30 cellular contexts compared by ENCODE assay signal in the genomic region with DNA sequence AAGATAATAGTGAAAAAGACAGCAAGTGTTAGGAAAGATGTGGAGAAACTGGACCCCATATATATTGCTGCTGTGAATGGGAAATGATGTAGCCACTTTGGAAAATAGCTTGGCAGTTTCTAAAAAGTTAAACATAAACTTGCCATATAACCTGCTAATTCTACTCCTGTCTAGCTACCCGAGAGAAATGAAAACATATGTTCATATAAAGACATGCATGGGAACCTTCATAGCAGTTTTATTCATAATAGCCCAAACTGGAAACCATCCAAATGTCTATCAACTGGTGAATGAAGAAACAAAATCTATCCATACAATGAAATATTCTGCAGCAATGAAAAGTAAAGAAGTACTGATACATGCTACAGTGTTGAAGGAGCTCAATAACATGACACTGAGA.
"Had no signal": no experiment of that assay in that cellular context is flagged by ENCODE, and none has a peak within 500 bp of the region (broad histone marks: within the 10 kb centered on the region; RNA-seq: fewer than 3 reads in every experiment).

No MANE protein-coding gene starts in this region.

- H3K27ac ChIP-seq: ascending aorta, breast epithelium, cardiac muscle cell, colonic mucosa, epithelial cell of prostate, esophagus squamous epithelium, gastroesophageal sphincter, heart right ventricle had no signal

- H3K27me3 ChIP-seq: ascending aorta, breast epithelium, cardiac muscle cell, colonic mucosa, esophagus squamous epithelium, gastroesophageal sphincter had no signal

- DNase-seq: activated CD4-positive, alpha-beta memory T cell treated with anti-CD3 and anti-CD28 coated beads for 36 hours; activated CD4-positive, alpha-beta T cell treated with anti-CD3 and anti-CD28 coated beads for 36 hours; activated CD4-positive, CD25-positive, alpha-beta regulatory T cell; activated CD4-positive, CD25-positive, alpha-beta regulatory T cell treated with anti-CD3 and anti-CD28 coated beads, Interleukin-2, amount 50 U/mL, for 72 hours; activated CD8-positive, alpha-beta memory T cell treated with anti-CD3 and anti-CD28 coated beads, Interleukin-2, amount 10 ng/mL, durations not matched to agents 7 days and 5 days; activated CD8-positive, alpha-beta memory T cell treated with anti-CD3 and anti-CD28 coated beads, Interleukin-2, amount 50 U/mL, for 4 hours; activated CD8-positive, alpha-beta T cell treated with anti-CD3 and anti-CD28 coated beads, Interleukin-2, amount 10 ng/mL, durations not matched to agents 7 days and 5 days; activated gamma-delta T cell; activated naive CD4-positive, alpha-beta T cell; activated naive CD4-positive, alpha-beta T cell treated with anti-CD3 and anti-CD28 coated beads, Interleukin-2, amount 10 ng/mL, durations not matched to agents 7 days and 5 days; activated naive CD8-positive, alpha-beta T cell treated with anti-CD3 and anti-CD28 coated beads, Interleukin-2, amount 10 ng/mL, durations not matched to agents 7 days and 5 days; activated T-cell treated with anti-CD3 and anti-CD28 coated beads, Interleukin-2, amount 50 U/mL, for 1 hour; activated T-cell treated with anti-CD3 and anti-CD28 coated beads, Interleukin-2, amount 50 U/mL, for 48 hours; central memory CD4-positive, alpha-beta T cell; cerebellar nuclear complex; colonic mucosa; effector CD8-positive, alpha-beta T cell; esophagus squamous epithelium; foreskin melanocyte; heart right ventricle; T-helper 2 cell had no signal

- H3K4me3 Mint-ChIP-seq: activated CD4-positive, alpha-beta memory T cell treated with anti-CD3 and anti-CD28 coated beads for 36 hours; activated CD4-positive, alpha-beta T cell treated with anti-CD3 and anti-CD28 coated beads for 36 hours; activated CD4-positive, alpha-beta T cell treated with anti-CD3 and anti-CD28 coated beads, Interleukin-2, amount 10 ng/mL, durations not matched to agents 24 days and 14 days; activated CD8-positive, alpha-beta memory T cell treated with anti-CD3 and anti-CD28 coated beads, Interleukin-2, amount 10 ng/mL, durations not matched to agents 7 days and 5 days; activated CD8-positive, alpha-beta T cell treated with anti-CD3 and anti-CD28 coated beads, Interleukin-2, amount 10 ng/mL, durations not matched to agents 7 days and 5 days; activated naive CD4-positive, alpha-beta T cell treated with anti-CD3 and anti-CD28 coated beads, Interleukin-2, amount 10 ng/mL, durations not matched to agents 7 days and 5 days; activated naive CD8-positive, alpha-beta T cell treated with anti-CD3 and anti-CD28 coated beads, Interleukin-2, amount 10 ng/mL, durations not matched to agents 7 days and 5 days; activated T-helper 1 cell treated with anti-CD3 and anti-CD28 coated beads, Interleukin-12 subunit alpha, Interleukin-12 subunit beta, Interleukin-2, Interleukin-4 antibody, amounts not matched to agents 30 ng/mL and 10 ng/mL and 1 ng/mL, durations not matched to agents 14 hours and 24 hours and 36 hours; brain had no signal

- H3K9me3 Mint-ChIP-seq: activated CD4-positive, alpha-beta memory T cell treated with anti-CD3 and anti-CD28 coated beads for 36 hours; brain had no signal

- H3K36me3 ChIP-seq: ascending aorta, breast epithelium, cardiac muscle cell, colonic mucosa, esophagus squamous epithelium, gastroesophageal sphincter, heart right ventricle had no signal

- ATAC-seq: activated CD4-positive, alpha-beta T cell treated with anti-CD3 and anti-CD28 coated beads for 36 hours; activated CD8-positive, alpha-beta memory T cell treated with anti-CD3 and anti-CD28 coated beads, Interleukin-2, amount 10 ng/mL, durations not matched to agents 7 days and 5 days; activated CD8-positive, alpha-beta T cell treated with anti-CD3 and anti-CD28 coated beads, Interleukin-2, amount 10 ng/mL, durations not matched to agents 7 days and 5 days; activated naive CD4-positive, alpha-beta T cell treated with anti-CD3 and anti-CD28 coated beads, Interleukin-2, amount 50 U/mL, for 72 hours; gastroesophageal sphincter; heart right ventricle had no signal

- H3K9me3 ChIP-seq: ascending aorta, breast epithelium, colonic mucosa, esophagus squamous epithelium, gastroesophageal sphincter, heart right ventricle had no signal

- H3K27ac Mint-ChIP-seq: activated CD4-positive, alpha-beta memory T cell treated with anti-CD3 and anti-CD28 coated beads for 36 hours; activated CD4-positive, alpha-beta T cell treated with anti-CD3 and anti-CD28 coated beads for 36 hours; activated CD4-positive, alpha-beta T cell treated with anti-CD3 and anti-CD28 coated beads, Interleukin-2, amount 10 ng/mL, durations not matched to agents 24 days and 14 days; activated CD8-positive, alpha-beta memory T cell treated with anti-CD3 and anti-CD28 coated beads, Interleukin-2, amount 10 ng/mL, durations not matched to agents 7 days and 5 days; activated CD8-positive, alpha-beta T cell treated with anti-CD3 and anti-CD28 coated beads, Interleukin-2, amount 10 ng/mL, durations not matched to agents 7 days and 5 days; activated naive CD4-positive, alpha-beta T cell treated with anti-CD3 and anti-CD28 coated beads, Interleukin-2, amount 10 ng/mL, durations not matched to agents 7 days and 5 days; activated naive CD4-positive, alpha-beta T cell treated with anti-CD3 and anti-CD28 coated beads, Interleukin-2, amount 50 U/mL, for 72 hours; activated naive CD8-positive, alpha-beta T cell treated with anti-CD3 and anti-CD28 coated beads, Interleukin-2, amount 10 ng/mL, durations not matched to agents 7 days and 5 days; activated T-helper 1 cell treated with anti-CD3 and anti-CD28 coated beads, Interleukin-12 subunit alpha, Interleukin-12 subunit beta, Interleukin-2, Interleukin-4 antibody, amounts not matched to agents 30 ng/mL and 10 ng/mL and 1 ng/mL, durations not matched to agents 14 hours and 24 hours and 36 hours; brain had no signal

- H3K4me1 ChIP-seq: ascending aorta, breast epithelium, colonic mucosa, gastroesophageal sphincter had no signal

- H3K27me3 Mint-ChIP-seq: activated CD4-positive, alpha-beta memory T cell treated with anti-CD3 and anti-CD28 coated beads for 36 hours; activated CD4-positive, alpha-beta T cell treated with anti-CD3 and anti-CD28 coated beads for 36 hours; activated CD4-positive, alpha-beta T cell treated with anti-CD3 and anti-CD28 coated beads, Interleukin-2, amount 10 ng/mL, durations not matched to agents 24 days and 14 days; activated naive CD8-positive, alpha-beta T cell treated with anti-CD3 and anti-CD28 coated beads, Interleukin-2, amount 10 ng/mL, durations not matched to agents 7 days and 5 days; brain had no signal

- H3K4me1 Mint-ChIP-seq: brain had no signal

- H3K36me3 Mint-ChIP-seq: activated CD4-positive, alpha-beta memory T cell treated with anti-CD3 and anti-CD28 coated beads for 36 hours; brain had no signal

- H3K4me3 ChIP-seq: ascending aorta, breast epithelium, cardiac muscle cell, colonic mucosa, esophagus squamous epithelium, gastroesophageal sphincter, heart right ventricle had no signal
